ENCODE assay signal across 7 cellular contexts in genomic region chr12:121796855-121797751, GRCh38. TPM values are rescaled to one million over a fixed set of nuclear protein-coding genes. Genes with fewer than 3 reads are reported as not detected.
DNase-seq lines count a peak whose midpoint lies in the region; ATAC-seq, FAIRE-seq and TF ChIP-seq lines count a peak whose summit lies in the region.

No MANE protein-coding gene starts in this region.

- peak; percentile 51 for ATAC-seq in left ventricle myocardium superior
- ATAC-seq in pancreas, result peak; percentile 54 to 64 (median 58)
- ATAC-seq in GM21381 (IDR thresholded peaks at IDR 0.05; ENCODE audit: unreplicated experiment), result no peak

- no peaks in the 10 kb centered on the region for H3K27me3 Mint-ChIP-seq in astrocyte (ENCODE audit: low read depth, unreplicated experiment)

- H3K9me3 Mint-ChIP-seq in astrocyte (ENCODE audit: unreplicated experiment), result no peaks in the 10 kb centered on the region

- H3K9me2 ChIP-seq in Karpas-422 (replicated peaks; ENCODE audit: insufficient read depth, low read length), result no peaks in the 10 kb centered on the region

- intact Hi-C loops in left ventricle myocardium superior (cut with micrococcal nuclease) (loop anchor here (10.0 kb wide), 1 partner anchor 88 kb away; the partner anchor contains the start of gene PSMD9), pancreas (cut with DNase I) (loop anchor here in 1 of 3 donors (10.0 kb wide), 1 partner anchor 88 kb away; the partner anchor contains the start of gene PSMD9)

- H2AFZ ChIP-seq in astrocyte (ENCODE audit: low read depth, low read length) (no peak overlapping the region), Karpas-422 (ENCODE audit: low read length) (no peak overlapping the region)

- 7 to 9% methylated on average over 38 to 39 of the region's 39 CpGs for WGBS in pancreas, 2 donors

- peaks cover 25% of the 10 kb centered on the region for H4K20me1 ChIP-seq in astrocyte (ENCODE audit: insufficient read depth, low read length)
- H4K20me1 ChIP-seq in Karpas-422 (ENCODE audit: insufficient read depth, low read depth, low read length), result peaks cover 4% of the 10 kb centered on the region; the same call in 1 of the 2 replicates

- peaks cover 58% of the 10 kb centered on the region for H3K79me2 ChIP-seq in astrocyte (ENCODE audit: insufficient read depth, low read length)
- no peaks in the 10 kb centered on the region for H3K79me2 ChIP-seq in Karpas-422 (ENCODE audit: low read length)

- H3K36me3 ChIP-seq in astrocyte (ENCODE audit: insufficient read depth, low read length) (no peaks in the 10 kb centered on the region), pancreas (no peaks in the 10 kb centered on the region), Karpas-422 (ENCODE audit: insufficient read depth, low read length) (no peaks in the 10 kb centered on the region)

- peak overlapping the region; percentile 29 for H3K27ac ChIP-seq in astrocyte (ENCODE audit: low read depth, low read length)
- peak overlapping the region; percentile 98 to 100 (median 100) for H3K27ac ChIP-seq in pancreas
- H3K27ac ChIP-seq in Karpas-422 (ENCODE audit: low read length), result no peak overlapping the region

- H3K9me3 ChIP-seq in astrocyte (ENCODE audit: insufficient read depth, low read depth, low read length), result no peaks in the 10 kb centered on the region
- H3K9me3 ChIP-seq in pancreas, result no peaks in the 10 kb centered on the region
- H3K9me3 ChIP-seq in Karpas-422 (ENCODE audit: low read length), result no peaks in the 10 kb centered on the region

- H3K4me1 ChIP-seq in astrocyte (ENCODE audit: insufficient read depth, low read length), result peaks cover 67% of the 10 kb centered on the region
- H3K4me1 ChIP-seq in pancreas, result peaks cover 34 to 48% (median 45%) of the 10 kb centered on the region in 3 donors
- peaks cover 58% of the 10 kb centered on the region for H3K4me1 ChIP-seq in Karpas-422 (ENCODE audit: low read length)

- peaks cover 39% of the 10 kb centered on the region for H3K4me1 Mint-ChIP-seq in astrocyte (ENCODE audit: low read depth, unreplicated experiment)

- FAIRE-seq in astrocyte (lab: Jason Lieb, UNC) (no peak), pancreas (lab: Jason Lieb, UNC) (no peak)

- H3K4me3 Mint-ChIP-seq in astrocyte (ENCODE audit: unreplicated experiment), result peak overlapping the region; percentile 73

- peak; percentile 86 for DNase-seq in GM04504 (ENCODE audit: low read depth)
- peak; percentile 78 for DNase-seq in NCI-H345 (lab: John Stamatoyannopoulos, UW)
- DNase-seq in astrocyte (ENCODE audit: low read depth), result peak; percentile 79
- peak; percentile 99 for DNase-seq in left ventricle myocardium superior
- DNase-seq in pancreas, result peak; percentile 97 to 99 (median 98)
- no peak for DNase-seq in Karpas-422

- TF ChIP-seq CTCF in astrocyte (IDR thresholded peaks at IDR 0.05; ENCODE audit: insufficient read depth, low read depth, low read length) (no peak), pancreas (IDR thresholded peaks at IDR 0.05) (peak in 2 of 4 donors; percentile 32 to 35)

- peaks cover 3% of the 10 kb centered on the region for H3K36me3 Mint-ChIP-seq in astrocyte (ENCODE audit: low read depth, unreplicated experiment)

- H3K4me2 ChIP-seq in astrocyte (ENCODE audit: low read length), result peak overlapping the region; percentile 91
- no peak overlapping the region for H3K4me2 ChIP-seq in Karpas-422 (ENCODE audit: low read depth, low read length, poor library complexity, severe bottlenecking)

- H3K27ac Mint-ChIP-seq in astrocyte (ENCODE audit: unreplicated experiment), result peak overlapping the region; percentile 90

- H3K27me3 ChIP-seq in astrocyte (ENCODE audit: insufficient read depth, low read length) (no peaks in the 10 kb centered on the region), pancreas (no peaks in the 10 kb centered on the region), Karpas-422 (ENCODE audit: low read length) (no peaks in the 10 kb centered on the region)

- peak overlapping the region; percentile 46 for H3K4me3 ChIP-seq in astrocyte (ENCODE audit: insufficient read depth, low read depth, low read length)
- peak overlapping the region in 3 of 4 donors; percentile 15 to 68 (median 65) for H3K4me3 ChIP-seq in pancreas
- H3K4me3 ChIP-seq in Karpas-422 (ENCODE audit: low read length), result no peak overlapping the region

- H3K9ac ChIP-seq in astrocyte (ENCODE audit: low read length) (peak overlapping the region; percentile 74), Karpas-422 (ENCODE audit: low read length) (no peak overlapping the region)

RNA-seq across cellular contexts. Expression of gene RHOF, which starts 3.6 kb away (rescaled TPM):
- total RNA-seq in astrocyte (28.0 and 31.9 TPM in 2 replicates), left ventricle myocardium superior (48.3 TPM), pancreas (10 to 100 TPM in 1 of 6 donors, 1 to 10 TPM in 5; 3.6 to 12.6 (median 4.9) TPM)
- polyA plus RNA-seq in pancreas, result 1 to 10 TPM; 2.8 to 5.6 TPM
- total RNA-seq in Karpas-422 (2014; rRNA removed; shearing (Covaris generic); ENCODE audit: low replicate concordance), result 7.2 and 17.5 TPM in 2 replicates

RNA-seq across cellular contexts. Expression of gene SETD1B, which starts 6.7 kb away (rescaled TPM):
- total RNA-seq in astrocyte, result 20.9 and 24.0 TPM in 2 replicates
- 9.0 TPM for total RNA-seq in left ventricle myocardium superior
- total RNA-seq in pancreas, result 10 to 100 TPM; 10.5 to 16.3 (median 12.2) TPM
- 10 to 100 TPM in 1 of 2 donors, 1 to 10 TPM in 1; 9.2 to 18.5 TPM for polyA plus RNA-seq in pancreas
- total RNA-seq in Karpas-422 (2014; rRNA removed; shearing (Covaris generic); ENCODE audit: low replicate concordance), result 2.1 and 2.3 TPM in 2 replicates
